Comparison of ENCODE assay signal across 1 cellular context in the genomic region with DNA sequence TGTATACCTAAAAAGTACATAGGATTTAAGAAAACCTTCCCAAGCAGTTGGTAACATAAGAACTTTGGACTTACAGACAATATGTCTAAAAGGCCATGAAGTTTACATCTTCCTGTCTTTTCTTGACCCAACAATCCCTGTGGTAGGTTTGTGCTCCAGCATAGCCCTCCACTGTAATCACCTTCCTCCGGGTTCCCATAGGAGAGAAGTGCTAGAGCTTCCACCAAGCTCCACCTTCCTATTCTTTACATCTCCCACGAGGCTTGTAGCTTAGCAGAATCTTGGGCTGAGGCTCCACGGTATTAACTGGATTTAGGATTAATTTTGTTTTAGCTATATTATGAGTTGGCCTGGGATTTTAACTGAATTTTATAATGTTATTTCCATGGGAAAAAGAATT.
TF ChIP-seq lines count a peak whose summit lies in the region.

No MANE protein-coding gene starts in this region.

TF ChIP-seq in GM23338, 12 proteins besides CTCF, POLR2A, EP300 and RAD21 (continued from another document):
- TF ChIP-seq, protein P1, sequence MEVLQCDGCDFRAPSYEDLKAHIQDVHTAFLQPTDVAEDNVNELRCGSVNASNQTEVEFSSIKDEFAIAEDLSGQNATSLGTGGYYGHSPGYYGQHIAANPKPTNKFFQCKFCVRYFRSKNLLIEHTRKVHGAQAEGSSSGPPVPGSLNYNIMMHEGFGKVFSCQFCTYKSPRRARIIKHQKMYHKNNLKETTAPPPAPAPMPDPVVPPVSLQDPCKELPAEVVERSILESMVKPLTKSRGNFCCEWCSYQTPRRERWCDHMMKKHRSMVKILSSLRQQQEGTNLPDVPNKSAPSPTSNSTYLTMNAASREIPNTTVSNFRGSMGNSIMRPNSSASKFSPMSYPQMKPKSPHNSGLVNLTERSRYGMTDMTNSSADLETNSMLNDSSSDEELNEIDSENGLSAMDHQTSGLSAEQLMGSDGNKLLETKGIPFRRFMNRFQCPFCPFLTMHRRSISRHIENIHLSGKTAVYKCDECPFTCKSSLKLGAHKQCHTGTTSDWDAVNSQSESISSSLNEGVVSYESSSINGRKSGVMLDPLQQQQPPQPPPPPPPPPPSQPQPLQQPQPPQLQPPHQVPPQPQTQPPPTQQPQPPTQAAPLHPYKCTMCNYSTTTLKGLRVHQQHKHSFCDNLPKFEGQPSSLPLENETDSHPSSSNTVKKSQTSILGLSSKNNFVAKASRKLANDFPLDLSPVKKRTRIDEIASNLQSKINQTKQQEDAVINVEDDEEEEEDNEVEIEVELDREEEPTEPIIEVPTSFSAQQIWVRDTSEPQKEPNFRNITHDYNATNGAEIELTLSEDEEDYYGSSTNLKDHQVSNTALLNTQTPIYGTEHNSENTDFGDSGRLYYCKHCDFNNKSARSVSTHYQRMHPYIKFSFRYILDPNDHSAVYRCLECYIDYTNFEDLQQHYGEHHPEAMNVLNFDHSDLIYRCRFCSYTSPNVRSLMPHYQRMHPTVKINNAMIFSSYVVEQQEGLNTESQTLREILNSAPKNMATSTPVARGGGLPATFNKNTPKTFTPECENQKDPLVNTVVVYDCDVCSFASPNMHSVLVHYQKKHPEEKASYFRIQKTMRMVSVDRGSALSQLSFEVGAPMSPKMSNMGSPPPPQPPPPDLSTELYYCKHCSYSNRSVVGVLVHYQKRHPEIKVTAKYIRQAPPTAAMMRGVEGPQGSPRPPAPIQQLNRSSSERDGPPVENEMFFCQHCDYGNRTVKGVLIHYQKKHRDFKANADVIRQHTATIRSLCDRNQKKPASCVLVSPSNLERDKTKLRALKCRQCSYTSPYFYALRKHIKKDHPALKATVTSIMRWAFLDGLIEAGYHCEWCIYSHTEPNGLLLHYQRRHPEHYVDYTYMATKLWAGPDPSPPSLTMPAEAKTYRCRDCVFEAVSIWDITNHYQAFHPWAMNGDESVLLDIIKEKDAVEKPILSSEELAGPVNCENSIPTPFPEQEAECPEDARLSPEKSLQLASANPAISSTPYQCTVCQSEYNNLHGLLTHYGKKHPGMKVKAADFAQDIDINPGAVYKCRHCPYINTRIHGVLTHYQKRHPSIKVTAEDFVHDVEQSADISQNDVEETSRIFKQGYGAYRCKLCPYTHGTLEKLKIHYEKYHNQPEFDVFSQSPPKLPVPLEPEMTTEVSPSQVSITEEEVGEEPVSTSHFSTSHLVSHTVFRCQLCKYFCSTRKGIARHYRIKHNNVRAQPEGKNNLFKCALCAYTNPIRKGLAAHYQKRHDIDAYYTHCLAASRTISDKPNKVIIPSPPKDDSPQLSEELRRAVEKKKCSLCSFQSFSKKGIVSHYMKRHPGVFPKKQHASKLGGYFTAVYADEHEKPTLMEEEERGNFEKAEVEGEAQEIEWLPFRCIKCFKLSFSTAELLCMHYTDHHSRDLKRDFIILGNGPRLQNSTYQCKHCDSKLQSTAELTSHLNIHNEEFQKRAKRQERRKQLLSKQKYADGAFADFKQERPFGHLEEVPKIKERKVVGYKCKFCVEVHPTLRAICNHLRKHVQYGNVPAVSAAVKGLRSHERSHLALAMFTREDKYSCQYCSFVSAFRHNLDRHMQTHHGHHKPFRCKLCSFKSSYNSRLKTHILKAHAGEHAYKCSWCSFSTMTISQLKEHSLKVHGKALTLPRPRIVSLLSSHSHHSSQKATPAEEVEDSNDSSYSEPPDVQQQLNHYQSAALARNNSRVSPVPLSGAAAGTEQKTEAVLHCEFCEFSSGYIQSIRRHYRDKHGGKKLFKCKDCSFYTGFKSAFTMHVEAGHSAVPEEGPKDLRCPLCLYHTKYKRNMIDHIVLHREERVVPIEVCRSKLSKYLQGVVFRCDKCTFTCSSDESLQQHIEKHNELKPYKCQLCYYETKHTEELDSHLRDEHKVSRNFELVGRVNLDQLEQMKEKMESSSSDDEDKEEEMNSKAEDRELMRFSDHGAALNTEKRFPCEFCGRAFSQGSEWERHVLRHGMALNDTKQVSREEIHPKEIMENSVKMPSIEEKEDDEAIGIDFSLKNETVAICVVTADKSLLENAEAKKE (CRISPR knock-in tag; IDR thresholded peaks at IDR 0.05): no peak
- TF ChIP-seq ZNF331 (CRISPR knock-in tag; IDR thresholded peaks at IDR 0.05; ENCODE audit: low read depth): no peak
- TF ChIP-seq CREB1 (CRISPR knock-in tag; IDR thresholded peaks at IDR 0.05; ENCODE audit: low read depth): no peak
- TF ChIP-seq JUNB (IDR thresholded peaks at IDR 0.05; ENCODE audit: unreplicated experiment): no peak
TF ChIP-seq in GM23338: peak in this region for 0.
